In the genomic region with DNA sequence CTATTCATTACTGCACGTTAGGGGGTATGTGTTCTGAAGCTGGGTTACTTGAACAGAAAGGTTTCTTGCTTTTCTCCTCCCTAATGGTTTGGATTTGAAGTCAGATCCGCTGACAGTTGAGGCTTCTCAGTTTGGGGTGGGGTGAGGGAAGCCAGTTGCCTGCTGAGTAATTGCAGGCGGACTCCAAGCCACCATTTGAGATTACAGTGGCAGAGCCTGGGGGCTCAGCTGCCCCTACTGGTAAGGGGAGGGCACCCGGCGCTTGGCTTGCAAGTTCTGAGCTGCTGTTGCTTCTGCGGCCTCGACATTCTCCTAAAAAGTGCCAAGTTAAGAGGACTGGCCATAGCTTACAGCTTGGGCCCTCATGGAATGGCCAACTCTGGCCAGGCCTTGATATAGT, we compare ENCODE assay signal across 1 cellular context.
TF ChIP-seq lines count a peak whose summit lies in the region.

No MANE protein-coding gene starts in this region.

TF ChIP-seq in HepG2, 621 proteins besides CTCF, POLR2A, EP300 and RAD21 (continued from another document):
- TF ChIP-seq, protein P1, sequence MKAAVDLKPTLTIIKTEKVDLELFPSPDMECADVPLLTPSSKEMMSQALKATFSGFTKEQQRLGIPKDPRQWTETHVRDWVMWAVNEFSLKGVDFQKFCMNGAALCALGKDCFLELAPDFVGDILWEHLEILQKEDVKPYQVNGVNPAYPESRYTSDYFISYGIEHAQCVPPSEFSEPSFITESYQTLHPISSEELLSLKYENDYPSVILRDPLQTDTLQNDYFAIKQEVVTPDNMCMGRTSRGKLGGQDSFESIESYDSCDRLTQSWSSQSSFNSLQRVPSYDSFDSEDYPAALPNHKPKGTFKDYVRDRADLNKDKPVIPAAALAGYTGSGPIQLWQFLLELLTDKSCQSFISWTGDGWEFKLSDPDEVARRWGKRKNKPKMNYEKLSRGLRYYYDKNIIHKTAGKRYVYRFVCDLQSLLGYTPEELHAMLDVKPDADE (CRISPR knock-in tag; IDR thresholded peaks at IDR 0.05): no peak
- TF ChIP-seq AGO1 (IDR thresholded peaks at IDR 0.05; ENCODE audit: low read depth, low read length, poor library complexity, severe bottlenecking): no peak
- no peak for TF ChIP-seq MAF1 (CRISPR knock-in tag; IDR thresholded peaks at IDR 0.05; ENCODE audit: borderline replicate concordance)
- TF ChIP-seq, protein P2, sequence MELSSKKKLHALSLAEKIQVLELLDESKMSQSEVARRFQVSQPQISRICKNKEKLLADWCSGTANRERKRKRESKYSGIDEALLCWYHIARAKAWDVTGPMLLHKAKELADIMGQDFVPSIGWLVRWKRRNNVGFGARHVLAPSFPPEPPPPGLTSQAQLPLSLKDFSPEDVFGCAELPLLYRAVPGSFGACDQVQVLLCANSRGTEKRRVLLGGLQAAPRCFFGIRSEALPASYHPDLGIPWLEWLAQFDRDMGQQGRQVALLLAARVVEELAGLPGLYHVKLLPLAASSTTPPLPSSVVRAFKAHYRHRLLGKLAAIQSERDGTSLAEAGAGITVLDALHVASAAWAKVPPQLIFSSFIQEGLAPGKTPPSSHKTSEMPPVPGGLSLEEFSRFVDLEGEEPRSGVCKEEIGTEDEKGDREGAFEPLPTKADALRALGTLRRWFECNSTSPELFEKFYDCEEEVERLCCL (CRISPR knock-in tag; IDR thresholded peaks at IDR 0.05; ENCODE audit: borderline replicate concordance): no peak
